In genomic region chr10:43262043-43262901, GRCh38 we compare ENCODE assay signal across 13 cellular contexts. TPM values are rescaled to one million over a fixed set of nuclear protein-coding genes. Genes with fewer than 3 reads are reported as not detected.
DNase-seq lines count a peak whose midpoint lies in the region; TF ChIP-seq lines count a peak whose summit lies in the region.
"Had no signal": no experiment of that assay in that cellular context is flagged by ENCODE, and none has a peak within 500 bp of the region (broad histone marks: within the 10 kb centered on the region; RNA-seq: fewer than 3 reads in every experiment).

No MANE protein-coding gene starts in this region.

- H3K9ac ChIP-seq in neural progenitor cell = no peak overlapping the region

- H3K4me1 ChIP-seq in HEK293 (ENCODE audit: control insufficient read depth, insufficient read depth, low read length) (no peaks in the 10 kb centered on the region; the same call in 1 of the 2 replicates), adrenal gland (replicated peaks in 1 of 2) (no peaks in the 10 kb centered on the region), neural progenitor cell (peaks cover 10% of the 10 kb centered on the region)

- peak overlapping the region; percentile 35 for H3K4me2 ChIP-seq in neural progenitor cell

- H3K36me3 Mint-ChIP-seq in neural progenitor cell = no peaks in the 10 kb centered on the region
- H3K36me3 Mint-ChIP-seq: immature natural killer cell had no signal

- peaks cover 12% of the 10 kb centered on the region for H3F3A ChIP-seq in neural progenitor cell (ENCODE audit: low read depth)

- 66 to 74% (median 72%) methylated on average over 6 to 16 of the region's 16 CpGs for WGBS in adrenal gland, 4 donors

- peaks cover 21% of the 10 kb centered on the region for H3K27me3 Mint-ChIP-seq in neural progenitor cell (ENCODE audit: insufficient read depth, low read depth)

- no peaks in the 10 kb centered on the region for H3K79me2 ChIP-seq in neural progenitor cell (ENCODE audit: low read depth)

- H3K27me3 ChIP-seq in adrenal gland (peaks cover 11% of the 10 kb centered on the region), neural progenitor cell (peaks cover 33% of the 10 kb centered on the region)

- H3K4me3 ChIP-seq in HEK293 (ENCODE audit: low read depth, low read length) (no peak overlapping the region), adrenal gland (no peak overlapping the region), neural progenitor cell (no peak overlapping the region)
- H3K4me3 ChIP-seq: cardiac muscle cell, SK-N-MC had no signal

- CTCF ChIA-PET in HEK293 (lab: Yijun Ruan, JAX) = interaction anchor here (0.6 to 2.0 kb wide), 2 partner anchors 43 to 57 kb away, joined by 3 to 5 read pairs; no protein-coding TSS in a partner anchor

- H3K4me3 Mint-ChIP-seq in neural progenitor cell = no peak overlapping the region

- DNase-seq in NCI-H1105 treated with DMSO at 0.1 percent for 48 hours (lab: John Stamatoyannopoulos, UW) (peak; percentile 24), NCI-H1105 (lab: John Stamatoyannopoulos, UW) (no peak), adrenal gland (peak in 4 of 7 donors; percentile 12 to 66 (median 18)), neural progenitor cell (ENCODE audit: low spot score) (peak; percentile 93), UCSD-AML1 (lab: John Stamatoyannopoulos, UW; ENCODE audit: unreplicated experiment) (no peak), GM19240 (ENCODE audit: insufficient read length, low spot score) (no peak)
- no peak for DNase-seq in central memory CD4-positive, alpha-beta T cell
- DNase-seq: activated gamma-delta T cell treated with Interleukin-2 at 50 U/mL for 16 hours, DND-41, immature natural killer cell had no signal

- intact Hi-C loops in adrenal gland (cut with DNase I) = no loop called here

- no peak for TF ChIP-seq CTCF in HEK293 (tag by site-specific recombination; IDR thresholded peaks at IDR 0.05)
- no peak for TF ChIP-seq CTCF in adrenal gland (IDR thresholded peaks at IDR 0.05)
- no peak for TF ChIP-seq CTCF in neural progenitor cell (IDR thresholded peaks at IDR 0.05)

- POLR2A ChIA-PET in HEK293 (lab: Yijun Ruan, JAX) = no interaction called here

- no peaks in the 10 kb centered on the region for H3K36me3 ChIP-seq in HEK293 (ENCODE audit: control insufficient read depth in 2 of 2, insufficient read depth in 1 of 2, low read length in 2 of 2)
- H3K36me3 ChIP-seq in adrenal gland (replicated peaks in 1 of 2) = no peaks in the 10 kb centered on the region
- H3K36me3 ChIP-seq in neural progenitor cell = no peaks in the 10 kb centered on the region
- H3K36me3 ChIP-seq: cardiac muscle cell had no signal

- TF ChIP-seq POLR2A in adrenal gland (IDR thresholded peaks at IDR 0.05) = no peak

- peak overlapping the region; percentile 63 for H3K27ac Mint-ChIP-seq in neural progenitor cell

- peaks cover 9% of the 10 kb centered on the region for H4K20me1 ChIP-seq in neural progenitor cell (ENCODE audit: low read depth)

- H3K4me1 Mint-ChIP-seq in neural progenitor cell = peaks cover 28% of the 10 kb centered on the region

- no peaks in the 10 kb centered on the region for H3K9me3 ChIP-seq in HEK293 (ENCODE audit: control insufficient read depth, insufficient read depth, low read depth, low read length)
- no peaks in the 10 kb centered on the region for H3K9me3 ChIP-seq in adrenal gland (replicated peaks in 1 of 3)
- no peaks in the 10 kb centered on the region for H3K9me3 ChIP-seq in neural progenitor cell (ENCODE audit: low read depth)

- H3K27ac ChIP-seq in HEK293 (ENCODE audit: extremely low read depth, low read depth, low read length) (no peak overlapping the region), adrenal gland (no peak overlapping the region), neural progenitor cell (no peak overlapping the region)
- H3K27ac ChIP-seq: cardiac muscle cell, SK-N-MC had no signal

- H2AFZ ChIP-seq in neural progenitor cell (replicated peaks) = no peak overlapping the region

- H3K9me3 Mint-ChIP-seq in neural progenitor cell = no peaks in the 10 kb centered on the region
- H3K9me3 Mint-ChIP-seq: immature natural killer cell had no signal

TF ChIP-seq in HEK293, 187 proteins besides CTCF, POLR2A, EP300 and RAD21:
- TF ChIP-seq PATZ1 (tag by site-specific recombination; IDR thresholded peaks at IDR 0.05) (no peak), ZFP37 (tag by site-specific recombination; IDR thresholded peaks at IDR 0.05) (no peak), ZNF341 (tag by site-specific recombination; IDR thresholded peaks at IDR 0.05; ENCODE audit: low read depth) (peak; percentile 85), ZNF280D (tag by site-specific recombination; IDR thresholded peaks at IDR 0.05) (no peak), ZNF132 (tag by site-specific recombination; IDR thresholded peaks at IDR 0.05; ENCODE audit: borderline replicate concordance) (no peak), GLIS1 (tag by site-specific recombination; IDR thresholded peaks at IDR 0.05) (peak; percentile 96), TCF7L2 (IDR thresholded peaks at IDR 0.05; ENCODE audit: borderline replicate concordance, low read depth, low read length) (no peak), GLIS2 (tag by site-specific recombination; IDR thresholded peaks at IDR 0.05) (peak; percentile 34; the same call in 1 of the 2 replicates), ZNF600 (tag by site-specific recombination; IDR thresholded peaks at IDR 0.05) (no peak), ZFHX2 (tag by site-specific recombination; conservative IDR thresholded peaks at IDR 0.05) (peak; percentile 56), ZIC2 (tag by site-specific recombination; IDR thresholded peaks at IDR 0.05) (peak; percentile 88)

RNA-seq across cellular contexts. Expression of gene RASGEF1A, which starts 4.6 kb away (rescaled TPM):
- total RNA-seq in adrenal gland (1 to 10 TPM; 1.0 to 8.1 (median 2.4) TPM), neural progenitor cell (ENCODE audit: low replicate concordance) (3.5 and 6.5 TPM in 2 replicates)
- polyA plus RNA-seq in adrenal gland = 10 to 100 TPM in 1 of 3 donors, 1 to 10 TPM in 1, under 1 TPM in 1; 0.98 to 11.3 (median 2.0) TPM

Comparison
In these comparisons a context has a peak if more than half of its experiments do, and no peak if none do; other contexts are left out.
1. DNase-seq: peak in NCI-H1105 treated with DMSO at 0.1 percent for 48 hours (single experiment), adrenal gland (4 of 7) and neural progenitor cell (single experiment); none in NCI-H1105 (single experiment), UCSD-AML1 (single experiment), GM19240 (single experiment) and central memory CD4-positive, alpha-beta T cell (single experiment).